Comparison of ENCODE assay signal across 1 cellular context in the genomic region with DNA sequence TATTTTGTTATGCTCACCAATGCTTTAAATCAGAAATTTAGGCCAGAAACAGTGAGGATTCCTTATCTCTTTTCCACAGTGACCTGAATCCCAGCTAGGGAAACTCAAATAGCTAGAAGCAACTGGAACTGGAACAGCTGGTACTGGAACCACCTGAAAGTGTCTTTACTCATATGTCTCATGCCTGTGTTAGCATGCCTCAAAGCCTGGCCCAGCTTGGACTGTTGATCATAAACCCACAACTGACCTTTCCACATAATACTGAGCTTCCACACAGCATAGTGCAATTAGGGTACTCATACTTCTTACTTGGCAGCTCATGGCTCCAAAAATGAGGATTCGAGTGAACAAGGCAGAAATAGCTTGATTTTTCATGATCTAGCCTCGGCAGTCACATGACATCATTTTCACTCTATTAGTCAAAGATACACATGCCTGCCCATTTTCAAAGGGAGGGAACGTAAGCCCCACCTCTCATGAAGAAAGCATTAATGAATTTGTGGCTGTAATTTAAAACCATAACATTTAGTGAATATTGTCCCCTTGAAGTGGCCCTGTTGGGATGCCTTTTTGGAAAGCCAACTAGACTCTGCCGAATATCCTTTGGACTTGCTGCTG.
TF ChIP-seq lines count a peak whose summit lies in the region.

No MANE protein-coding gene starts in this region.

TF ChIP-seq in GM12878, 131 proteins besides CTCF, POLR2A, EP300 and RAD21 (continued from another document):
- TF ChIP-seq, protein P1, sequence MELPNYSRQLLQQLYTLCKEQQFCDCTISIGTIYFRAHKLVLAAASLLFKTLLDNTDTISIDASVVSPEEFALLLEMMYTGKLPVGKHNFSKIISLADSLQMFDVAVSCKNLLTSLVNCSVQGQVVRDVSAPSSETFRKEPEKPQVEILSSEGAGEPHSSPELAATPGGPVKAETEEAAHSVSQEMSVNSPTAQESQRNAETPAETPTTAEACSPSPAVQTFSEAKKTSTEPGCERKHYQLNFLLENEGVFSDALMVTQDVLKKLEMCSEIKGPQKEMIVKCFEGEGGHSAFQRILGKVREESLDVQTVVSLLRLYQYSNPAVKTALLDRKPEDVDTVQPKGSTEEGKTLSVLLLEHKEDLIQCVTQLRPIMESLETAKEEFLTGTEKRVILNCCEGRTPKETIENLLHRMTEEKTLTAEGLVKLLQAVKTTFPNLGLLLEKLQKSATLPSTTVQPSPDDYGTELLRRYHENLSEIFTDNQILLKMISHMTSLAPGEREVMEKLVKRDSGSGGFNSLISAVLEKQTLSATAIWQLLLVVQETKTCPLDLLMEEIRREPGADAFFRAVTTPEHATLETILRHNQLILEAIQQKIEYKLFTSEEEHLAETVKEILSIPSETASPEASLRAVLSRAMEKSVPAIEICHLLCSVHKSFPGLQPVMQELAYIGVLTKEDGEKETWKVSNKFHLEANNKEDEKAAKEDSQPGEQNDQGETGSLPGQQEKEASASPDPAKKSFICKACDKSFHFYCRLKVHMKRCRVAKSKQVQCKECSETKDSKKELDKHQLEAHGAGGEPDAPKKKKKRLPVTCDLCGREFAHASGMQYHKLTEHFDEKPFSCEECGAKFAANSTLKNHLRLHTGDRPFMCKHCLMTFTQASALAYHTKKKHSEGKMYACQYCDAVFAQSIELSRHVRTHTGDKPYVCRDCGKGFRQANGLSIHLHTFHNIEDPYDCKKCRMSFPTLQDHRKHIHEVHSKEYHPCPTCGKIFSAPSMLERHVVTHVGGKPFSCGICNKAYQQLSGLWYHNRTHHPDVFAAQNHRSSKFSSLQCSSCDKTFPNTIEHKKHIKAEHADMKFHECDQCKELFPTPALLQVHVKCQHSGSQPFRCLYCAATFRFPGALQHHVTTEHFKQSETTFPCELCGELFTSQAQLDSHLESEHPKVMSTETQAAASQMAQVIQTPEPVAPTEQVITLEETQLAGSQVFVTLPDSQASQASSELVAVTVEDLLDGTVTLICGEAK (IDR thresholded peaks at IDR 0.05; ENCODE audit: borderline replicate concordance): no peak
- TF ChIP-seq RUNX3 (IDR thresholded peaks at IDR 0.05; ENCODE audit: low read length) (peak; percentile 36; the same call in 1 of the 2 replicates), BHLHE40 (IDR thresholded peaks at IDR 0.05; ENCODE audit: borderline replicate concordance in 1 of 2, low read depth in 2 of 2, low read length in 1 of 2) (0 out of 4 replicates have a peak, but pooled peaks of 1 of the 2 experiments have one; percentile 9), CBX3 (IDR thresholded peaks at IDR 0.05; ENCODE audit: borderline replicate concordance, low read depth) (no peak), IKZF2 (IDR thresholded peaks at IDR 0.05) (no peak), NR2F1 (conservative IDR thresholded peaks at IDR 0.05) (no peak), PAX5 (IDR thresholded peaks at IDR 0.05; ENCODE audit: borderline replicate concordance, low read depth, low read length) (0 out of 2 replicates have a peak, but pooled peaks have one; percentile 18), ATF7 (IDR thresholded peaks at IDR 0.05; ENCODE audit: low read depth) (0 out of 2 replicates have a peak, but pooled peaks have one; percentile 18), EED (IDR thresholded peaks at IDR 0.05; ENCODE audit: low read depth) (peak; percentile 37; the same call in 1 of the 2 replicates), NFIC (IDR thresholded peaks at IDR 0.05; ENCODE audit: low read depth, low read length) (peak; percentile 35; the same call in 1 of the 2 replicates), NR2C2 (IDR thresholded peaks at IDR 0.05; ENCODE audit: borderline replicate concordance, control insufficient read depth, insufficient read length, low read depth) (no peak), NRF1 (conservative IDR thresholded peaks at IDR 0.05; ENCODE audit: low read depth, low read length) (no peak), RAD51 (IDR thresholded peaks at IDR 0.05) (peak; percentile 42; the same call in 1 of the 2 replicates), JUNB (IDR thresholded peaks at IDR 0.05) (peak; percentile 81)
- TF ChIP-seq, protein P2, sequence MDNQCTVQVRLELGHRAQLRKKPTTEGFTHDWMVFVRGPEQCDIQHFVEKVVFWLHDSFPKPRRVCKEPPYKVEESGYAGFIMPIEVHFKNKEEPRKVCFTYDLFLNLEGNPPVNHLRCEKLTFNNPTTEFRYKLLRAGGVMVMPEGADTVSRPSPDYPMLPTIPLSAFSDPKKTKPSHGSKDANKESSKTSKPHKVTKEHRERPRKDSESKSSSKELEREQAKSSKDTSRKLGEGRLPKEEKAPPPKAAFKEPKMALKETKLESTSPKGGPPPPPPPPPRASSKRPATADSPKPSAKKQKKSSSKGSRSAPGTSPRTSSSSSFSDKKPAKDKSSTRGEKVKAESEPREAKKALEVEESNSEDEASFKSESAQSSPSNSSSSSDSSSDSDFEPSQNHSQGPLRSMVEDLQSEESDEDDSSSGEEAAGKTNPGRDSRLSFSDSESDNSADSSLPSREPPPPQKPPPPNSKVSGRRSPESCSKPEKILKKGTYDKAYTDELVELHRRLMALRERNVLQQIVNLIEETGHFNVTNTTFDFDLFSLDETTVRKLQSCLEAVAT (IDR thresholded peaks at IDR 0.05): no peak
